ENCODE assay signal across 28 cellular contexts in genomic region chr11:90668502-90668901, GRCh38.
"Had no signal": no experiment of that assay in that cellular context is flagged by ENCODE, and none has a peak within 500 bp of the region (broad histone marks: within the 10 kb centered on the region; RNA-seq: fewer than 3 reads in every experiment).

No MANE protein-coding gene starts in this region.

- H3K27me3 Mint-ChIP-seq: natural killer cell treated with Interleukin-12 subunit alpha and Interleukin-12 subunit beta and Interleukin-15 and Interleukin-18, amount 100 ng/mL, for 72 hours; progenitor cell of endocrine pancreas; stimulated activated naive B cell treated with anti-CD40 and anti-IgM and Interleukin-4, amounts not matched to agents 10 μg/mL and 1 μg/mL and 100 μg/mL, for 72 hours; stimulated activated naive CD8-positive, alpha-beta T cell treated with anti-CD3 and anti-CD28 coated beads, Interleukin-15, Interleukin-2, amounts not matched to agents 100 ng/mL and 50 ng/mL, for 24 hours had no signal

- H3K9me3 ChIP-seq: neutrophil, ovary, psoas muscle, right lobe of liver, sigmoid colon, stomach, thoracic aorta, thyroid gland, tibial nerve, upper lobe of left lung, vagina had no signal

- H3K9me3 Mint-ChIP-seq: natural killer cell treated with Interleukin-12 subunit alpha and Interleukin-12 subunit beta and Interleukin-15 and Interleukin-18, amount 100 ng/mL, for 72 hours; nephron progenitor cell had no signal

- H3K27ac Mint-ChIP-seq: natural killer cell treated with Interleukin-12 subunit alpha and Interleukin-12 subunit beta and Interleukin-15 and Interleukin-18, amount 100 ng/mL, for 72 hours; nephron progenitor cell; progenitor cell of endocrine pancreas; stimulated activated effector memory CD8-positive, alpha-beta T cell treated with anti-CD3 and anti-CD28 coated beads, Interleukin-12 subunit alpha, Interleukin-12 subunit beta, amount 100 ng/mL, for 72 hours; stimulated activated naive B cell treated with anti-CD40 and anti-IgM and Interleukin-4, amounts not matched to agents 10 μg/mL and 1 μg/mL and 100 μg/mL, for 72 hours; stimulated activated naive CD8-positive, alpha-beta T cell treated with anti-CD3 and anti-CD28 coated beads, Interleukin-15, Interleukin-2, amounts not matched to agents 100 ng/mL and 50 ng/mL, for 24 hours had no signal

- H3K4me3 Mint-ChIP-seq: natural killer cell treated with Interleukin-12 subunit alpha and Interleukin-12 subunit beta and Interleukin-15 and Interleukin-18, amount 100 ng/mL, for 72 hours; nephron progenitor cell; neural crest cell; stimulated activated effector memory CD8-positive, alpha-beta T cell treated with anti-CD3 and anti-CD28 coated beads, Interleukin-12 subunit alpha, Interleukin-12 subunit beta, amount 100 ng/mL, for 72 hours; stimulated activated naive B cell treated with anti-CD40 and anti-IgM and Interleukin-4, amounts not matched to agents 10 μg/mL and 1 μg/mL and 100 μg/mL, for 72 hours; stimulated activated naive CD8-positive, alpha-beta T cell treated with anti-CD3 and anti-CD28 coated beads, Interleukin-15, Interleukin-2, amounts not matched to agents 100 ng/mL and 50 ng/mL, for 24 hours had no signal

- H3K36me3 Mint-ChIP-seq: natural killer cell treated with Interleukin-12 subunit alpha and Interleukin-12 subunit beta and Interleukin-15 and Interleukin-18, amount 100 ng/mL, for 72 hours; stimulated activated effector memory CD8-positive, alpha-beta T cell treated with anti-CD3 and anti-CD28 coated beads, Interleukin-12 subunit alpha, Interleukin-12 subunit beta, amount 100 ng/mL, for 72 hours; stimulated activated naive B cell treated with anti-CD40 and anti-IgM and Interleukin-4, amounts not matched to agents 10 μg/mL and 1 μg/mL and 100 μg/mL, for 72 hours had no signal

- H3K4me3 ChIP-seq: ovary, psoas muscle, right lobe of liver, sigmoid colon, stomach, thoracic aorta, thyroid gland, tibial nerve, upper lobe of left lung, vagina had no signal

- H3K4me1 ChIP-seq: parathyroid adenoma, psoas muscle, right lobe of liver, sigmoid colon, stomach, thyroid gland, tibial nerve, upper lobe of left lung, vagina had no signal

- H3K27me3 ChIP-seq: neutrophil, ovary, right lobe of liver, sigmoid colon, stomach, thyroid gland, tibial nerve, upper lobe of left lung, vagina had no signal

- ATAC-seq: natural killer cell treated with Interleukin-12 subunit alpha and Interleukin-12 subunit beta and Interleukin-15 and Interleukin-18, amount 100 ng/mL, for 72 hours; psoas muscle; right cardiac atrium; right lobe of liver; stimulated activated effector memory CD8-positive, alpha-beta T cell treated with anti-CD3 and anti-CD28 coated beads, Interleukin-12 subunit alpha, Interleukin-12 subunit beta, amount 100 ng/mL, for 72 hours; stimulated activated naive B cell treated with anti-CD40 and anti-IgM and Interleukin-4, amounts not matched to agents 10 μg/mL and 1 μg/mL and 100 μg/mL, for 72 hours had no signal

- H3K36me3 ChIP-seq: neutrophil, ovary, right lobe of liver, sigmoid colon, stomach, thoracic aorta, thyroid gland, tibial nerve, upper lobe of left lung, vagina had no signal

- H3K4me1 Mint-ChIP-seq: nephron progenitor cell; neural crest cell; stimulated activated effector memory CD8-positive, alpha-beta T cell treated with anti-CD3 and anti-CD28 coated beads, Interleukin-12 subunit alpha, Interleukin-12 subunit beta, amount 100 ng/mL, for 72 hours; stimulated activated naive B cell treated with anti-CD40 and anti-IgM and Interleukin-4, amounts not matched to agents 10 μg/mL and 1 μg/mL and 100 μg/mL, for 72 hours had no signal

- DNase-seq: nephron progenitor cell; nucleus accumbens; ovary; posterior cingulate gyrus; psoas muscle; right cardiac atrium; right lobe of liver; sigmoid colon; small intestine; stimulated activated CD4-positive, alpha-beta T cell treated with anti-CD3 and anti-CD28 coated beads, Interleukin-15, amount 100 ng/mL, for 24 hours; stimulated activated CD4-positive, alpha-beta T cell treated with anti-CD3 and anti-CD28 coated beads, Interleukin-2, amount 100 ng/mL, for 24 hours; stimulated activated CD4-positive, alpha-beta T cell treated with anti-CD3 and anti-CD28 coated beads, Interleukin-2, amount 100 ng/mL, for 48 hours; stimulated activated CD4-positive, alpha-beta T cell treated with anti-CD3 and anti-CD28 coated beads, Interleukin-4, amount 100 ng/mL, for 24 hours; stimulated activated naive B cell treated with anti-CD40 and anti-IgM and Interleukin-4, amounts not matched to agents 10 μg/mL and 1 μg/mL and 100 μg/mL, for 72 hours; stimulated activated naive CD4-positive, alpha-beta T cell treated with Interleukin-2 at 50 U/mL for 16 hours; stomach; thyroid gland; upper lobe of left lung had no signal
